ENCODE assay signal across 21 cellular contexts in genomic region chr6:20399518-20399917, GRCh38.
"Had no signal": no experiment of that assay in that cellular context is flagged by ENCODE, and none has a peak within 500 bp of the region (broad histone marks: within the 10 kb centered on the region; RNA-seq: fewer than 3 reads in every experiment).

No MANE protein-coding gene starts in this region.

- H3K4me3 ChIP-seq: body of pancreas, cardiac muscle cell, left lung, lung, neural progenitor cell, prostate gland, spleen, thoracic aorta, vagina had no signal

- DNase-seq: activated CD4-positive, alpha-beta T cell treated with anti-CD3 and anti-CD28 coated beads for 48 hours; activated gamma-delta T cell; activated T-cell treated with anti-CD3 and anti-CD28 coated beads, Interleukin-2, amount 50 U/mL, for 72 hours; anterior cingulate cortex; body of pancreas; effector CD4-positive, alpha-beta T cell; foreskin keratinocyte; kidney glomerular epithelial cell; left lung; naive B cell; spleen; stimulated activated CD4-positive, alpha-beta T cell treated with anti-CD3 and anti-CD28 coated beads, Interleukin-4, amount 100 ng/mL, for 1 hour; stimulated activated naive CD4-positive, alpha-beta T cell; T-helper 9 cell had no signal

- H3K9ac ChIP-seq: neural progenitor cell had no signal

- H3K9me3 ChIP-seq: body of pancreas, left lung, prostate gland, spleen, thoracic aorta, vagina had no signal

- ATAC-seq: activated T-cell treated with anti-CD3 and anti-CD28 coated beads, Interleukin-2, amount 50 U/mL, for 72 hours; body of pancreas; foreskin keratinocyte; left lung; WTC11 had no signal

- H3K4me2 ChIP-seq: neural progenitor cell had no signal

- H3K27ac ChIP-seq: body of pancreas, cardiac muscle cell, foreskin keratinocyte, left lung, neural progenitor cell, prostate gland, thoracic aorta, vagina had no signal

- H3K4me1 ChIP-seq: foreskin keratinocyte, neural progenitor cell, prostate gland had no signal

- H3K27me3 ChIP-seq: body of pancreas, cardiac muscle cell, neural progenitor cell, spleen, vagina had no signal

- H3K36me3 ChIP-seq: cardiac muscle cell, left lung, neural progenitor cell, prostate gland, spleen, thoracic aorta, vagina had no signal

- H2AFZ ChIP-seq: neural progenitor cell had no signal
